In the genomic region with DNA sequence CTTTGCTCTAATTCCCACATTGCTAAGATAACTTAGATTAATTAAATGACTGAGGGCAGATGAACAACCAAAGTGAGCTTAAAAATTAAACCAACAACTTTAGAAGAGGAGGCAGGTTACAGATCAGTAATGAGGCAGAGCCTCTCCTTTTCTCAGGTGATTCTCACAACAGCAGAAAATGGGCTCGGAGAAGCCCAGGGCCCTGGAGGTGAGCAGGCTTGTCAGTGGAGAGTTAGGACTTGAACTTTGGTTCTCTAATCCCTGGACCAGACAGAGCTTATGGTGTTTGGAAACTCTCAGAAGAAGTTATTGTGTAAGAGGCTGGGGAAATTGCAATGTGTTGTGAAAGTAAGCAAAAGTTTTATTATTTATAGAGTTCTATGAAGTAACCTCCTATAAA, we compare ENCODE assay signal across 16 cellular contexts. TPM values are rescaled to one million over a fixed set of nuclear protein-coding genes. Genes with fewer than 3 reads are reported as not detected.
DNase-seq lines count a peak whose midpoint lies in the region; ATAC-seq, FAIRE-seq and TF ChIP-seq lines count a peak whose summit lies in the region.
"Had no signal": no experiment of that assay in that cellular context is flagged by ENCODE, and none has a peak within 500 bp of the region (broad histone marks: within the 10 kb centered on the region; RNA-seq: fewer than 3 reads in every experiment).

No MANE protein-coding gene starts in this region.

- no peak overlapping the region for H3K27ac Mint-ChIP-seq in astrocyte (ENCODE audit: unreplicated experiment)
- H3K27ac Mint-ChIP-seq in CD4-positive, alpha-beta T cell, result no peak overlapping the region

- H2AFZ ChIP-seq in astrocyte (ENCODE audit: low read depth, low read length), result no peak overlapping the region

- H3K4me3 Mint-ChIP-seq in astrocyte (ENCODE audit: unreplicated experiment), result no peak overlapping the region
- H3K4me3 Mint-ChIP-seq in CD4-positive, alpha-beta T cell, result no peak overlapping the region

- no peaks in the 10 kb centered on the region for H3K27me3 ChIP-seq in astrocyte (ENCODE audit: insufficient read depth, low read length)
- no peaks in the 10 kb centered on the region for H3K27me3 ChIP-seq in uterus
- H3K27me3 ChIP-seq in H7 (ENCODE audit: control insufficient read depth, insufficient read depth, low read length), result peaks cover 36% of the 10 kb centered on the region
- peaks cover 47% of the 10 kb centered on the region for H3K27me3 ChIP-seq in CD4-positive, alpha-beta T cell (ENCODE audit: control insufficient read depth, insufficient read depth, low read length)

- POLR2A ChIA-PET in CD4-positive, alpha-beta T cell (lab: Charles Lee), result no interaction called here

- H3K9me3 Mint-ChIP-seq in astrocyte (ENCODE audit: unreplicated experiment), result no peaks in the 10 kb centered on the region
- H3K9me3 Mint-ChIP-seq in CD4-positive, alpha-beta T cell, result no peaks in the 10 kb centered on the region

- intact Hi-C loops in uterus (cut with DNase I; ENCODE audit: low total_unique reads), result no loop called here
- intact Hi-C loops in posterior cingulate gyrus (cut with DNase I), result no loop called here
- intact Hi-C loops in CD4-positive, alpha-beta T cell (cut with DNase I, micrococcal nuclease), result no loop called here

- H3K9ac ChIP-seq in astrocyte (ENCODE audit: low read length), result peak overlapping the region; percentile 89

- ATAC-seq in CD4-positive, alpha-beta T cell (ENCODE audit: poor library complexity), result no peak
- ATAC-seq: foreskin keratinocyte; stimulated activated naive CD8-positive, alpha-beta T cell treated with anti-CD3 and anti-CD28 coated beads, Interleukin-15, Interleukin-2, amounts not matched to agents 100 U/mL and 50 U/mL, for 24 hours had no signal

- peak overlapping the region; percentile 94 for H3K4me3 ChIP-seq in astrocyte (ENCODE audit: insufficient read depth, low read depth, low read length)
- H3K4me3 ChIP-seq in uterus, result peak overlapping the region in 1 of 2 donors; percentile 65
- H3K4me3 ChIP-seq in H7 (ENCODE audit: insufficient read depth, low read depth, low read length), result no peak overlapping the region

- TF ChIP-seq CTCF in astrocyte (IDR thresholded peaks at IDR 0.05; ENCODE audit: insufficient read depth, low read depth, low read length) (no peak), uterus (IDR thresholded peaks at IDR 0.05) (no peak)
- TF ChIP-seq CTCF in CD4-positive, alpha-beta T cell (IDR thresholded peaks at IDR 0.05), result no peak

- no peak for TF ChIP-seq POLR2A in uterus (IDR thresholded peaks at IDR 0.05)

- no peaks in the 10 kb centered on the region for H4K20me1 ChIP-seq in astrocyte (ENCODE audit: insufficient read depth, low read length)

- H3K79me2 ChIP-seq in astrocyte (ENCODE audit: insufficient read depth, low read length), result peaks cover 99% of the 10 kb centered on the region

- CTCF ChIA-PET in CD4-positive, alpha-beta T cell (lab: Charles Lee), result no interaction called here

- H3K36me3 ChIP-seq in astrocyte (ENCODE audit: insufficient read depth, low read length) (no peaks in the 10 kb centered on the region), uterus (no peaks in the 10 kb centered on the region), H7 (replicated peaks; ENCODE audit: control insufficient read depth, insufficient read depth, low read length) (no peaks in the 10 kb centered on the region)

- peaks cover 2% of the 10 kb centered on the region for H3K4me1 Mint-ChIP-seq in astrocyte (ENCODE audit: low read depth, unreplicated experiment)
- H3K4me1 Mint-ChIP-seq in CD4-positive, alpha-beta T cell (ENCODE audit: low read depth), result no peaks in the 10 kb centered on the region

- DNase-seq in NCI-H82 (lab: John Stamatoyannopoulos, UW), result peak; percentile 37
- DNase-seq in NCI-H82 treated with DMSO at 0.1 percent for 48 hours (lab: John Stamatoyannopoulos, UW; ENCODE audit: unreplicated experiment), result no peak
- no peak for DNase-seq in astrocyte (ENCODE audit: low read depth)
- peak; percentile 33 for DNase-seq in left kidney (ENCODE audit: low read depth, low spot score)
- peak; percentile 14 to 29 for DNase-seq in uterus
- DNase-seq in posterior cingulate gyrus, result no peak
- no peak for DNase-seq in H7
- no peak for DNase-seq in CD4-positive, alpha-beta T cell
- DNase-seq: 8988T; central memory CD4-positive, alpha-beta T cell; DMS79; foreskin keratinocyte; left cardiac atrium; NCI-H345; stimulated activated CD4-positive, alpha-beta T cell treated with anti-CD3 and anti-CD28 coated beads, Interleukin-2, amount 100 ng/mL, for 48 hours; stimulated activated naive CD8-positive, alpha-beta T cell treated with anti-CD3 and anti-CD28 coated beads, Interleukin-15, Interleukin-2, amounts not matched to agents 100 U/mL and 50 U/mL, for 24 hours had no signal

- H3K4me1 ChIP-seq in astrocyte (ENCODE audit: insufficient read depth, low read length), result no peaks in the 10 kb centered on the region
- H3K4me1 ChIP-seq in uterus, result no peaks in the 10 kb centered on the region
- H3K4me1 ChIP-seq: foreskin keratinocyte had no signal

- peak overlapping the region; percentile 96 for H3K4me2 ChIP-seq in astrocyte (ENCODE audit: low read length)

- H3K9me3 ChIP-seq in astrocyte (ENCODE audit: insufficient read depth, low read depth, low read length), result no peaks in the 10 kb centered on the region
- no peaks in the 10 kb centered on the region for H3K9me3 ChIP-seq in uterus
- no peaks in the 10 kb centered on the region for H3K9me3 ChIP-seq in CD4-positive, alpha-beta T cell (ENCODE audit: control insufficient read depth, low read length)

- H3K36me3 Mint-ChIP-seq in astrocyte (ENCODE audit: low read depth, unreplicated experiment), result no peaks in the 10 kb centered on the region
- H3K36me3 Mint-ChIP-seq in CD4-positive, alpha-beta T cell (ENCODE audit: low read depth), result no peaks in the 10 kb centered on the region

- peaks cover 38% of the 10 kb centered on the region for H3K27me3 Mint-ChIP-seq in astrocyte (ENCODE audit: low read depth, unreplicated experiment)
- peaks cover 62% of the 10 kb centered on the region for H3K27me3 Mint-ChIP-seq in CD4-positive, alpha-beta T cell

- FAIRE-seq in astrocyte (lab: Jason Lieb, UNC), result no peak

- H3K27ac ChIP-seq in astrocyte (ENCODE audit: low read depth, low read length), result no peak overlapping the region
- peak overlapping the region in 1 of 2 donors; percentile 77 for H3K27ac ChIP-seq in uterus
- H3K27ac ChIP-seq in CD4-positive, alpha-beta T cell (ENCODE audit: low read depth, low read length), result no peak overlapping the region
- H3K27ac ChIP-seq: foreskin keratinocyte had no signal

RNA-seq across cellular contexts. Expression of gene TRHDE, which starts 2.8 kb away (rescaled TPM):
- total RNA-seq in astrocyte (0.87 and 1.4 TPM in 2 replicates), uterus (10 to 100 TPM in 2 of 4 donors, 1 to 10 TPM in 1, under 1 TPM in 1; 0.77 to 31.2 (median 12.9) TPM)
- total RNA-seq in H7 (2014; rRNA removed; shearing (Covaris generic)), result 0.70 and 3.5 TPM in 2 replicates
- total RNA-seq in CD4-positive, alpha-beta T cell, result not detected

Comparison
In these comparisons a context has a peak if more than half of its experiments do, and no peak if none do; other contexts are left out.
1. DNase-seq: peak in NCI-H82 (single experiment), left kidney (single experiment) and uterus (2 of 2); none in NCI-H82 treated with DMSO at 0.1 percent for 48 hours (single experiment), astrocyte (single experiment), posterior cingulate gyrus (0 of 10), H7 (single experiment) and CD4-positive, alpha-beta T cell (0 of 10).